Comparison of ENCODE assay signal across 20 cellular contexts in genomic region chr4:11774346-11774745, GRCh38.
A peak's percentile ranks its signal among the peaks of the same experiment; 100 is the strongest.
DNase-seq lines count a peak whose midpoint lies in the region; FAIRE-seq and TF ChIP-seq lines count a peak whose summit lies in the region.
"Had no signal": no experiment of that assay in that cellular context is flagged by ENCODE, and none has a peak within 500 bp of the region (broad histone marks: within the 10 kb centered on the region; RNA-seq: fewer than 3 reads in every experiment).

No MANE protein-coding gene starts in this region.

- TF ChIP-seq CTCF in MCF 10A (IDR thresholded peaks at IDR 0.05; ENCODE audit: unreplicated experiment) (no peak), breast epithelium (IDR thresholded peaks at IDR 0.05) (no peak), epithelial cell of proximal tubule (conservative IDR thresholded peaks at IDR 0.05; ENCODE audit: low read depth, low read length) (no peak), endothelial cell (IDR thresholded peaks at IDR 0.05; ENCODE audit: unreplicated experiment) (no peak)

- H3K4me3 Mint-ChIP-seq in MCF 10A (ENCODE audit: unreplicated experiment) (no peak overlapping the region), endothelial cell (ENCODE audit: unreplicated experiment) (no peak overlapping the region)
- H3K4me3 Mint-ChIP-seq: CD8-positive, alpha-beta memory T cell; GM23338; HFFc6 had no signal

- POLR2A ChIA-PET in MCF 10A (lab: Yijun Ruan, JAX) (interaction anchor here (0.6 kb wide), 2 partner anchors 29 to 168 kb away, joined by 3 to 4 read pairs; no protein-coding TSS in a partner anchor), HEK293T (lab: Yijun Ruan, JAX) (no interaction called here)

- CTCF ChIA-PET in MCF 10A (lab: Yijun Ruan, JAX) (interaction anchor here (1.1 kb wide), 1 partner anchor 44 kb away, joined by 5 read pairs; no protein-coding TSS in a partner anchor), HEK293T (lab: Yijun Ruan, JAX) (no interaction called here)

- no peaks in the 10 kb centered on the region for H3K27me3 Mint-ChIP-seq in MCF 10A (ENCODE audit: insufficient read depth, unreplicated experiment)
- H3K27me3 Mint-ChIP-seq in endothelial cell (ENCODE audit: unreplicated experiment) = no peaks in the 10 kb centered on the region

- H3K27ac Mint-ChIP-seq in MCF 10A (ENCODE audit: low read depth, unreplicated experiment) (no peak overlapping the region), endothelial cell (ENCODE audit: unreplicated experiment) (no peak overlapping the region)
- H3K27ac Mint-ChIP-seq: CD8-positive, alpha-beta memory T cell; GM23338; HFFc6 had no signal

- intact Hi-C loops in MCF 10A (cut with micrococcal nuclease) = no loop called here
- intact Hi-C loops in breast epithelium (cut with DNase I; ENCODE audit: low total_unique reads) = no loop called here

- H3K27ac ChIP-seq in breast epithelium = no peak overlapping the region
- H3K27ac ChIP-seq in small intestine (ENCODE audit: low read depth in 1 of 2, low read length in 1 of 2) = no peak overlapping the region
- H3K27ac ChIP-seq: 22Rv1, BLaER1, RWPE1 had no signal

- H3K36me3 Mint-ChIP-seq in MCF 10A (ENCODE audit: insufficient read depth, unreplicated experiment) (no peaks in the 10 kb centered on the region), endothelial cell (ENCODE audit: low read depth, unreplicated experiment) (no peaks in the 10 kb centered on the region)
- H3K36me3 Mint-ChIP-seq: CD8-positive, alpha-beta memory T cell had no signal

- WGBS in small intestine, 3 donors = 69 to 88% (median 79%) methylated on average over 2 of the region's 2 CpGs

- no TSS peak for BruUV-seq in MCF 10A (replicated peaks; lab: Mats Ljungman, UMichigan)

- DNase-seq in MCF 10A (ENCODE audit: unreplicated experiment) (peak; percentile 30), breast epithelium (ENCODE audit: low spot score in 2 of 2) (no peak), epithelial cell of proximal tubule (ENCODE audit: low read depth) (peak; percentile 59), kidney tubule cell (ENCODE audit: low spot score) (peak; percentile 30), small intestine (peak; percentile 47), HEK293T (ENCODE audit: extremely low spot score) (no peak), endothelial cell (ENCODE audit: low spot score) (no peak)
- DNase-seq in stimulated activated CD4-positive, alpha-beta T cell treated with anti-CD3 and anti-CD28 coated beads, Interleukin-2, amount 100 ng/mL, for 24 hours = no peak
- DNase-seq: CD8-positive, alpha-beta memory T cell; HFFc6; MV-4-11; NCI-H1436; NCI-H2081; NCI-H524 treated with DMSO at 0.1 percent for 48 hours; NK-92 treated with Interleukin-12 subunit alpha and Interleukin-12 subunit beta, amount 100 ng/mL, for 24 hours; OCI-M1 had no signal

- no peak overlapping the region for H3K4me3 ChIP-seq in breast epithelium
- H3K4me3 ChIP-seq in epithelial cell of proximal tubule (ENCODE audit: low read depth, low read length) = no peak overlapping the region
- no peak overlapping the region for H3K4me3 ChIP-seq in small intestine (ENCODE audit: low read depth in 1 of 2, low read length in 2 of 2)
- H3K4me3 ChIP-seq: BLaER1, GM23338 had no signal

- H3K9me3 Mint-ChIP-seq in MCF 10A (ENCODE audit: unreplicated experiment) (no peaks in the 10 kb centered on the region), endothelial cell (ENCODE audit: unreplicated experiment) (no peaks in the 10 kb centered on the region)

- TF ChIP-seq POLR2A in breast epithelium (IDR thresholded peaks at IDR 0.05) = no peak

- H3K27me3 ChIP-seq in breast epithelium (no peaks in the 10 kb centered on the region), small intestine (ENCODE audit: control insufficient read depth in 2 of 2, insufficient read depth in 2 of 2, low read length in 2 of 2) (no peaks in the 10 kb centered on the region)
- H3K27me3 ChIP-seq: BLaER1 had no signal

- no peak for FAIRE-seq in small intestine (lab: Jason Lieb, UNC)

- H3K4me1 ChIP-seq in breast epithelium (no peaks in the 10 kb centered on the region), small intestine (ENCODE audit: control insufficient read depth in 2 of 2, insufficient read depth in 1 of 2, low read depth in 1 of 2, low read length in 1 of 2) (peaks cover 0 to 4% of the 10 kb centered on the region in 2 donors)
- H3K4me1 ChIP-seq: BLaER1 had no signal

- H3K4me1 Mint-ChIP-seq in MCF 10A (ENCODE audit: insufficient read depth, unreplicated experiment) = peaks cover 10% of the 10 kb centered on the region
- H3K4me1 Mint-ChIP-seq in endothelial cell (ENCODE audit: unreplicated experiment) = peaks cover 14% of the 10 kb centered on the region
- H3K4me1 Mint-ChIP-seq: CD8-positive, alpha-beta memory T cell; GM23338 had no signal

- no peaks in the 10 kb centered on the region for H3K9me3 ChIP-seq in breast epithelium
- no peaks in the 10 kb centered on the region for H3K9me3 ChIP-seq in small intestine (ENCODE audit: control insufficient read depth, low read depth)
- H3K9me3 ChIP-seq: BLaER1 had no signal

- H3K36me3 ChIP-seq in breast epithelium (no peaks in the 10 kb centered on the region), small intestine (ENCODE audit: control insufficient read depth in 2 of 2, insufficient read depth in 2 of 2, low read length in 2 of 2) (peaks cover 0 to 3% of the 10 kb centered on the region in 2 donors)
- H3K36me3 ChIP-seq: BLaER1 had no signal

TF ChIP-seq in HEK293T, 16 proteins besides CTCF, POLR2A, EP300 and RAD21:
- TF ChIP-seq BHLHE40 (IDR thresholded peaks at IDR 0.05; ENCODE audit: borderline replicate concordance) (no peak), L3MBTL2 (conservative IDR thresholded peaks at IDR 0.05) (no peak), TARDBP (IDR thresholded peaks at IDR 0.05) (no peak), CTBP1 (IDR thresholded peaks at IDR 0.05; ENCODE audit: borderline replicate concordance) (no peak), LEF1 (IDR thresholded peaks at IDR 0.05; ENCODE audit: borderline replicate concordance) (no peak), ARNT (IDR thresholded peaks at IDR 0.05) (no peak), HDGF (IDR thresholded peaks at IDR 0.05; ENCODE audit: borderline replicate concordance) (no peak)
- TF ChIP-seq, protein P1, sequence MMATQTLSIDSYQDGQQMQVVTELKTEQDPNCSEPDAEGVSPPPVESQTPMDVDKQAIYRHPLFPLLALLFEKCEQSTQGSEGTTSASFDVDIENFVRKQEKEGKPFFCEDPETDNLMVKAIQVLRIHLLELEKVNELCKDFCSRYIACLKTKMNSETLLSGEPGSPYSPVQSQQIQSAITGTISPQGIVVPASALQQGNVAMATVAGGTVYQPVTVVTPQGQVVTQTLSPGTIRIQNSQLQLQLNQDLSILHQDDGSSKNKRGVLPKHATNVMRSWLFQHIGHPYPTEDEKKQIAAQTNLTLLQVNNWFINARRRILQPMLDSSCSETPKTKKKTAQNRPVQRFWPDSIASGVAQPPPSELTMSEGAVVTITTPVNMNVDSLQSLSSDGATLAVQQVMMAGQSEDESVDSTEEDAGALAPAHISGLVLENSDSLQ (IDR thresholded peaks at IDR 0.05) = no peak
TF ChIP-seq in HEK293T: peak in this region for 0.

Comparison
In these comparisons a context has a peak if more than half of its experiments do, and no peak if none do; other contexts are left out.
1. DNase-seq: peak in MCF 10A (single experiment), epithelial cell of proximal tubule (single experiment), kidney tubule cell (single experiment) and small intestine (single experiment); none in breast epithelium (0 of 2), HEK293T (single experiment), endothelial cell (single experiment) and stimulated activated CD4-positive, alpha-beta T cell treated with anti-CD3 and anti-CD28 coated beads, Interleukin-2, amount 100 ng/mL, for 24 hours (0 of 2).